ENCODE assay signal across 8 cellular contexts in the genomic region with DNA sequence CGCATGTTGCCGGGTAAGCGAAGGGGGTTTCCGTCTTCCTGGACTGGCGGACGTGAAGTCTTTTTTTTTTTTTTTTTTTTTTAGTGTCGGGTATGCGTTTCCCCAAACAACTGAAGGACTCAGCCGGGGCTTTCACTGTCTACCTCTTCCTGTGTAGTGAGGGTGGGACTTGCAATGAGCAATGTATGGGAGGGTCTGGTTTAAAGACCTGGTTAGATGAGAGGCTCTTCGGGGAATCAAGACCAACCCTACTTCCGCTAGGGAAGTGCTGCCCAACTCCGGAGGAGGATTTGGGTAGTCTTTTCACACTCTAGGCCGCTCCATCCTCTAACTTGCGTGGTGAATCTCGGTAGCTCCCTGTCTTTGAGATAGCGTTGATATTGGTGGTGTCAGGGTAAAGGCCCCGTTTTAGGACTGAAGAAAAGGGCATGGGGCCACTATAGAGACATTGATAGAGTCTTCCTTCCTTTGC. TPM values are rescaled to one million over a fixed set of nuclear protein-coding genes. Genes with fewer than 3 reads are reported as not detected.
DNase-seq lines count a peak whose midpoint lies in the region; ATAC-seq and TF ChIP-seq lines count a peak whose summit lies in the region.

No MANE protein-coding gene starts in this region.

- H2AFZ ChIP-seq in OCI-LY7 (ENCODE audit: low read length) = peak overlapping the region; percentile 65; the same call in 1 of the 2 replicates
- H2AFZ ChIP-seq in neural progenitor cell (replicated peaks) = no peak overlapping the region

- no peaks in the 10 kb centered on the region for H3K9me3 ChIP-seq in CD4-positive, alpha-beta T cell (ENCODE audit: control insufficient read depth, low read length)
- H3K9me3 ChIP-seq in OCI-LY7 (ENCODE audit: low read length) (no peaks in the 10 kb centered on the region), neural progenitor cell (ENCODE audit: low read depth) (no peaks in the 10 kb centered on the region), thymus (ENCODE audit: control insufficient read depth) (no peaks in the 10 kb centered on the region)

- no TSS peak for BruUV-seq in OCI-LY7 (replicated peaks; lab: Mats Ljungman, UMichigan)

- under 1% methylated on average over 17 of the region's 17 CpGs for WGBS in thymus

- H3K9ac ChIP-seq in neural progenitor cell = peak overlapping the region; percentile 88

- no peaks in the 10 kb centered on the region for H3K9me2 ChIP-seq in OCI-LY7 (ENCODE audit: insufficient read depth, low read length)

- CTCF ChIA-PET in CD4-positive, alpha-beta T cell (lab: Charles Lee) = interaction anchor here (1.2 to 2.6 kb wide), 14 partner anchors 8 to 1592 kb away, joined by 3 to 25 read pairs (median 7); a partner anchor contains a TSS
- CTCF ChIA-PET in OCI-LY7 (lab: Charles Lee; ENCODE audit: unreplicated experiment) = interaction anchor here (0.7 kb wide), 1 partner anchor 8 kb away, joined by 3 read pairs; no protein-coding TSS in a partner anchor

- intact Hi-C loops in CD4-positive, alpha-beta T cell (cut with DNase I, micrococcal nuclease) = loop anchor here (5.0 to 10.0 kb wide), 7 partner anchors 76 to 1591 kb away; a partner anchor contains a TSS
- intact Hi-C loops in OCI-LY7 (cut with micrococcal nuclease; ENCODE audit: unreplicated experiment) = loop anchor here (5.0 kb wide), 3 partner anchors 234 to 1046 kb away; a partner anchor contains a TSS
- intact Hi-C loops in activated T-helper 1 cell treated with anti-CD3 and anti-CD28 coated beads, Interleukin-12 subunit alpha, Interleukin-12 subunit beta, Interleukin-2, Interleukin-4 antibody, amounts not matched to agents 30 ng/mL and 10 ng/mL and 1 ng/mL, durations not matched to agents 14 hours and 24 hours and 36 hours (cut with micrococcal nuclease) = loop anchor here (1.0 to 10.0 kb wide), 7 partner anchors 256 to 1999 kb away; a partner anchor contains a TSS

- POLR2A ChIA-PET in CD4-positive, alpha-beta T cell (lab: Charles Lee) = interaction anchor here (0.7 to 3.9 kb wide), 26 partner anchors 8 to 1691 kb away, joined by 3 to 30 read pairs (median 7); a partner anchor contains a TSS
- POLR2A ChIA-PET in OCI-LY7 (lab: Charles Lee) = interaction anchor here (0.7 to 1.2 kb wide), 3 partner anchors 8 to 10 kb away, joined by 3 to 7 read pairs (median 4); no protein-coding TSS in a partner anchor

- H3K9me3 Mint-ChIP-seq in CD4-positive, alpha-beta T cell = no peaks in the 10 kb centered on the region
- no peaks in the 10 kb centered on the region for H3K9me3 Mint-ChIP-seq in activated T-helper 1 cell treated with anti-CD3 and anti-CD28 coated beads, Interleukin-12 subunit alpha, Interleukin-12 subunit beta, Interleukin-2, Interleukin-4 antibody, amounts not matched to agents 30 ng/mL and 10 ng/mL and 1 ng/mL, durations not matched to agents 14 hours and 24 hours and 36 hours
- H3K9me3 Mint-ChIP-seq in neural progenitor cell = no peaks in the 10 kb centered on the region

- no peak for TF ChIP-seq CTCF in CD4-positive, alpha-beta T cell (IDR thresholded peaks at IDR 0.05)
- TF ChIP-seq CTCF in OCI-LY7 (conservative IDR thresholded peaks at IDR 0.05; ENCODE audit: low read length) = no peak
- TF ChIP-seq CTCF in fibroblast of pulmonary artery (IDR thresholded peaks at IDR 0.05; ENCODE audit: low read length, missing control alignments) = no peak
- no peak for TF ChIP-seq CTCF in neural progenitor cell (IDR thresholded peaks at IDR 0.05)

- peak overlapping the region; percentile 95 for H3K4me3 Mint-ChIP-seq in CD4-positive, alpha-beta T cell
- H3K4me3 Mint-ChIP-seq in activated T-helper 1 cell treated with anti-CD3 and anti-CD28 coated beads, Interleukin-12 subunit alpha, Interleukin-12 subunit beta, Interleukin-2, Interleukin-4 antibody, amounts not matched to agents 30 ng/mL and 10 ng/mL and 1 ng/mL, durations not matched to agents 14 hours and 24 hours and 36 hours = peak overlapping the region; percentile 98
- peak overlapping the region; percentile 99 for H3K4me3 Mint-ChIP-seq in neural progenitor cell

- H3K4me1 Mint-ChIP-seq in CD4-positive, alpha-beta T cell (ENCODE audit: low read depth) = peaks cover 55% of the 10 kb centered on the region
- H3K4me1 Mint-ChIP-seq in activated T-helper 1 cell treated with anti-CD3 and anti-CD28 coated beads, Interleukin-12 subunit alpha, Interleukin-12 subunit beta, Interleukin-2, Interleukin-4 antibody, amounts not matched to agents 30 ng/mL and 10 ng/mL and 1 ng/mL, durations not matched to agents 14 hours and 24 hours and 36 hours (ENCODE audit: low read depth) = peaks cover 54% of the 10 kb centered on the region
- peaks cover 42% of the 10 kb centered on the region for H3K4me1 Mint-ChIP-seq in neural progenitor cell

- peaks cover 38% of the 10 kb centered on the region for H3K4me1 ChIP-seq in OCI-LY7 (ENCODE audit: insufficient read depth, low read length, poor library complexity, severe bottlenecking)
- peaks cover 20% of the 10 kb centered on the region for H3K4me1 ChIP-seq in neural progenitor cell
- peaks cover 7% of the 10 kb centered on the region for H3K4me1 ChIP-seq in thymus (ENCODE audit: control insufficient read depth, insufficient read depth, low read length)

- H3K36me3 Mint-ChIP-seq in CD4-positive, alpha-beta T cell (ENCODE audit: low read depth) = peaks cover 40% of the 10 kb centered on the region
- H3K36me3 Mint-ChIP-seq in activated T-helper 1 cell treated with anti-CD3 and anti-CD28 coated beads, Interleukin-12 subunit alpha, Interleukin-12 subunit beta, Interleukin-2, Interleukin-4 antibody, amounts not matched to agents 30 ng/mL and 10 ng/mL and 1 ng/mL, durations not matched to agents 14 hours and 24 hours and 36 hours (ENCODE audit: low read depth) = peaks cover 24% of the 10 kb centered on the region
- H3K36me3 Mint-ChIP-seq in neural progenitor cell = peaks cover 18% of the 10 kb centered on the region

- H3K36me3 ChIP-seq in OCI-LY7 (ENCODE audit: insufficient read depth, low read length) (peaks cover 43% of the 10 kb centered on the region), neural progenitor cell (peaks cover 4% of the 10 kb centered on the region), thymus (ENCODE audit: control insufficient read depth, insufficient read depth) (peaks cover under 1% of the 10 kb centered on the region)

- H3K79me2 ChIP-seq in OCI-LY7 (ENCODE audit: insufficient read depth, low read depth, low read length) = peaks cover 57% of the 10 kb centered on the region
- peaks cover 57% of the 10 kb centered on the region for H3K79me2 ChIP-seq in neural progenitor cell (ENCODE audit: low read depth)

- peak overlapping the region; percentile 100 for H3K27ac ChIP-seq in CD4-positive, alpha-beta T cell (ENCODE audit: low read depth, low read length)
- H3K27ac ChIP-seq in OCI-LY7 (ENCODE audit: low read depth, low read length, poor library complexity, severe bottlenecking) = peak overlapping the region; percentile 87
- peak overlapping the region; percentile 96 for H3K27ac ChIP-seq in neural progenitor cell
- peak overlapping the region; percentile 99 for H3K27ac ChIP-seq in thymus (ENCODE audit: low read depth)

- H3K27me3 ChIP-seq in CD4-positive, alpha-beta T cell (ENCODE audit: control insufficient read depth, insufficient read depth, low read length) = no peaks in the 10 kb centered on the region
- H3K27me3 ChIP-seq in neural progenitor cell = no peaks in the 10 kb centered on the region
- H3K27me3 ChIP-seq in thymus (ENCODE audit: control insufficient read depth, insufficient read depth) = no peaks in the 10 kb centered on the region

- DNase-seq in CD4-positive, alpha-beta T cell = peak in 9 of 10 experiments; percentile 42 to 86 (median 60)
- DNase-seq in OCI-LY7 (ENCODE audit: low spot score) = peak; percentile 76
- DNase-seq in activated T-helper 1 cell treated with anti-CD3 and anti-CD28 coated beads, Interleukin-12 subunit alpha, Interleukin-12 subunit beta, Interleukin-2, Interleukin-4 antibody, amounts not matched to agents 30 ng/mL and 10 ng/mL and 1 ng/mL, durations not matched to agents 14 hours and 24 hours and 36 hours (ENCODE audit: low spot score) = peak; percentile 75
- peak; percentile 71 for DNase-seq in fibroblast of pulmonary artery (ENCODE audit: low read depth)
- no peak for DNase-seq in neural progenitor cell (ENCODE audit: low spot score)

- H3K27ac Mint-ChIP-seq in CD4-positive, alpha-beta T cell = peak overlapping the region; percentile 95
- peak overlapping the region; percentile 97 for H3K27ac Mint-ChIP-seq in activated T-helper 1 cell treated with anti-CD3 and anti-CD28 coated beads, Interleukin-12 subunit alpha, Interleukin-12 subunit beta, Interleukin-2, Interleukin-4 antibody, amounts not matched to agents 30 ng/mL and 10 ng/mL and 1 ng/mL, durations not matched to agents 14 hours and 24 hours and 36 hours
- H3K27ac Mint-ChIP-seq in neural progenitor cell = peak overlapping the region; percentile 84

- peak overlapping the region; percentile 97 for H3K4me3 ChIP-seq in OCI-LY7 (ENCODE audit: low read depth, low read length, poor library complexity, severe bottlenecking)
- peak overlapping the region; percentile 97 for H3K4me3 ChIP-seq in fibroblast of pulmonary artery (replicated peaks; ENCODE audit: low read depth, low read length)
- H3K4me3 ChIP-seq in neural progenitor cell = peak overlapping the region; percentile 74
- peak overlapping the region; percentile 84 for H3K4me3 ChIP-seq in thymus (ENCODE audit: low read length)

- H3F3A ChIP-seq in neural progenitor cell (ENCODE audit: low read depth) = peaks cover 11% of the 10 kb centered on the region

- H3K4me2 ChIP-seq in OCI-LY7 (ENCODE audit: low read length) (peak overlapping the region; percentile 95), neural progenitor cell (peak overlapping the region; percentile 96)

- no peaks in the 10 kb centered on the region for H3K27me3 Mint-ChIP-seq in CD4-positive, alpha-beta T cell
- H3K27me3 Mint-ChIP-seq in activated T-helper 1 cell treated with anti-CD3 and anti-CD28 coated beads, Interleukin-12 subunit alpha, Interleukin-12 subunit beta, Interleukin-2, Interleukin-4 antibody, amounts not matched to agents 30 ng/mL and 10 ng/mL and 1 ng/mL, durations not matched to agents 14 hours and 24 hours and 36 hours (ENCODE audit: insufficient read depth) = peaks cover 1% of the 10 kb centered on the region
- peaks cover 4% of the 10 kb centered on the region for H3K27me3 Mint-ChIP-seq in neural progenitor cell (ENCODE audit: insufficient read depth, low read depth)

- H4K20me1 ChIP-seq in OCI-LY7 (ENCODE audit: insufficient read depth, low read length) (peaks cover 50% of the 10 kb centered on the region), neural progenitor cell (ENCODE audit: low read depth) (peaks cover 53% of the 10 kb centered on the region)

- peak; percentile 72 for ATAC-seq in CD4-positive, alpha-beta T cell (ENCODE audit: poor library complexity)
- ATAC-seq in GM19324 (IDR thresholded peaks at IDR 0.05; ENCODE audit: low FRiP score, unreplicated experiment) (peak; percentile 32), HG03439 (IDR thresholded peaks at IDR 0.05; ENCODE audit: unreplicated experiment) (peak; percentile 26)

RNA-seq across cellular contexts. Expression of a gene that starts 0.8 kb away (rescaled TPM):
- 100 to 1,000 TPM; 357 to 387 TPM for total RNA-seq in CD4-positive, alpha-beta T cell
- total RNA-seq in OCI-LY7 (2014; rRNA removed; shearing (Covaris generic)) = 73.5 and 75.3 TPM in 2 replicates
- total RNA-seq in OCI-LY7 (2022) (191 and 203 TPM in 2 replicates), neural progenitor cell (ENCODE audit: low replicate concordance) (89.9 and 90.9 TPM in 2 replicates)
- total RNA-seq in activated T-helper 1 cell treated with anti-CD3 and anti-CD28 coated beads, Interleukin-12 subunit alpha, Interleukin-12 subunit beta, Interleukin-2, Interleukin-4 antibody, amounts not matched to agents 30 ng/mL and 10 ng/mL and 1 ng/mL, durations not matched to agents 14 hours and 24 hours and 36 hours = 291 and 295 TPM in 2 replicates
- 45.8 TPM for polyA plus RNA-seq in thymus
